ENCODE assay signal across 1 cellular context in the genomic region with DNA sequence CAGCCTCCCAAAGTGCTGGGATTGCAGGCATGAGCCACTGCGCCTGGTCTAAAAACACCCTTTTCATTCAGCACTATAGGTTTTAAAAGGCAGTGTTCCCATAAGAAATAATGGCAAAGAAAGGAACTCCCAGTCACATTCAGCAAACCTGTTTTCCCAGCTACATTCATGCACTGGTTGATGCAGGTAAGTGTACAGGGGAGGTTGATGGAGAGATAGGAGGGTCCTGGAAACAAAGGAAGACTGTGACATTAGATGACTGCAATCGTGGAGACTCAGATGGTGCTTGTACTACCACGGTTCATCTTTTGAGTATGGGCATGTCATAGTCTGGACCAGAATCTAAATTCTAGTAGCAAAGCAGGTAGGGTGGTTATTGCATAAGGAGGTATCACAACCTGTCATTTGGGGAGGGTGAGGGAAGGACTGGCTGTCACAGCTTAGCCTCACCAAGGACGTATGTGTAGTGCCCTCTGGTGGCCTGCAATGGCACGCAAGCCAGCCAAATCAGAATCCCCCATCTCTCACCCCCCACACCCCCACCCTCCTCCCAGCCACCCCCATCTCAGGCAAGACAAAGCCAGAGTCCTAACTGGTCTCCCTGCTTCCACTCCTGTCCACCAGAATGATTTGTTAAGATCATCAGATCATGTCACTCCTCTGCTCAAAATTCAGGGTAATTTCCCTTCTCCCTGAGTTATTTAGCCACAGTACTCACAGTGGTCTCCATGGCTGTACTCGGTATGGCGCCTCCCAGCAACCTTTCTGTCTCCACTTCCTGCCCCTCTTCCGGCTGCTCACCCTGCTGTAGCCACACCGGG.
TF ChIP-seq lines count a peak whose summit lies in the region.

No MANE protein-coding gene starts in this region.

TF ChIP-seq in HepG2, 621 proteins besides CTCF, POLR2A, EP300 and RAD21:
- TF ChIP-seq, protein P1, sequence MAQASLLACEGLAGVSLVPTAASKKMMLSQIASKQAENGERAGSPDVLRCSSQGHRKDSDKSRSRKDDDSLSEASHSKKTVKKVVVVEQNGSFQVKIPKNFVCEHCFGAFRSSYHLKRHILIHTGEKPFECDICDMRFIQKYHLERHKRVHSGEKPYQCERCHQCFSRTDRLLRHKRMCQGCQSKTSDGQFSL (CRISPR knock-in tag; IDR thresholded peaks at IDR 0.05): 0 out of 2 replicates have a peak, but pooled peaks have one; percentile 53
- TF ChIP-seq ARID2 (CRISPR knock-in tag; IDR thresholded peaks at IDR 0.05; ENCODE audit: borderline replicate concordance) (no peak), SMC3 (IDR thresholded peaks at IDR 0.05; ENCODE audit: low read length) (peak; percentile 89), STAG1 (CRISPR knock-in tag; IDR thresholded peaks at IDR 0.05) (peak; percentile 87)
- TF ChIP-seq, protein P2, sequence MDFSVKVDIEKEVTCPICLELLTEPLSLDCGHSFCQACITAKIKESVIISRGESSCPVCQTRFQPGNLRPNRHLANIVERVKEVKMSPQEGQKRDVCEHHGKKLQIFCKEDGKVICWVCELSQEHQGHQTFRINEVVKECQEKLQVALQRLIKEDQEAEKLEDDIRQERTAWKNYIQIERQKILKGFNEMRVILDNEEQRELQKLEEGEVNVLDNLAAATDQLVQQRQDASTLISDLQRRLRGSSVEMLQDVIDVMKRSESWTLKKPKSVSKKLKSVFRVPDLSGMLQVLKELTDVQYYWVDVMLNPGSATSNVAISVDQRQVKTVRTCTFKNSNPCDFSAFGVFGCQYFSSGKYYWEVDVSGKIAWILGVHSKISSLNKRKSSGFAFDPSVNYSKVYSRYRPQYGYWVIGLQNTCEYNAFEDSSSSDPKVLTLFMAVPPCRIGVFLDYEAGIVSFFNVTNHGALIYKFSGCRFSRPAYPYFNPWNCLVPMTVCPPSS (IDR thresholded peaks at IDR 0.05): no peak
- TF ChIP-seq, protein P3, sequence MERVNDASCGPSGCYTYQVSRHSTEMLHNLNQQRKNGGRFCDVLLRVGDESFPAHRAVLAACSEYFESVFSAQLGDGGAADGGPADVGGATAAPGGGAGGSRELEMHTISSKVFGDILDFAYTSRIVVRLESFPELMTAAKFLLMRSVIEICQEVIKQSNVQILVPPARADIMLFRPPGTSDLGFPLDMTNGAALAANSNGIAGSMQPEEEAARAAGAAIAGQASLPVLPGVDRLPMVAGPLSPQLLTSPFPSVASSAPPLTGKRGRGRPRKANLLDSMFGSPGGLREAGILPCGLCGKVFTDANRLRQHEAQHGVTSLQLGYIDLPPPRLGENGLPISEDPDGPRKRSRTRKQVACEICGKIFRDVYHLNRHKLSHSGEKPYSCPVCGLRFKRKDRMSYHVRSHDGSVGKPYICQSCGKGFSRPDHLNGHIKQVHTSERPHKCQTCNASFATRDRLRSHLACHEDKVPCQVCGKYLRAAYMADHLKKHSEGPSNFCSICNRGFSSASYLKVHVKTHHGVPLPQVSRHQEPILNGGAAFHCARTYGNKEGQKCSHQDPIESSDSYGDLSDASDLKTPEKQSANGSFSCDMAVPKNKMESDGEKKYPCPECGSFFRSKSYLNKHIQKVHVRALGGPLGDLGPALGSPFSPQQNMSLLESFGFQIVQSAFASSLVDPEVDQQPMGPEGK (CRISPR knock-in tag; IDR thresholded peaks at IDR 0.05): peak; percentile 43; the same call in 1 of the 2 replicates
